8 cellular contexts compared by ENCODE assay signal in genomic region chrX:123424546-123424945, GRCh38.
DNase-seq lines count a peak whose midpoint lies in the region; ATAC-seq and TF ChIP-seq lines count a peak whose summit lies in the region.
"Had no signal": no experiment of that assay in that cellular context is flagged by ENCODE, and none has a peak within 500 bp of the region (broad histone marks: within the 10 kb centered on the region; RNA-seq: fewer than 3 reads in every experiment).

No MANE protein-coding gene starts in this region.

- H3K4me1 ChIP-seq in SK-N-SH (ENCODE audit: control insufficient read depth in 1 of 2, insufficient read depth in 2 of 2, low read depth in 1 of 2, low read length in 1 of 2): peaks cover 0 to 10% of the 10 kb centered on the region in 2 experiments; a peak in 1 of 4 replicates
- H3K4me1 ChIP-seq in stomach: no peaks in the 10 kb centered on the region

- TF ChIP-seq EP300 in SK-N-SH (IDR thresholded peaks at IDR 0.05; ENCODE audit: borderline replicate concordance in 1 of 2, low read depth in 1 of 2, low read length in 1 of 2) (0 out of 4 replicates have a peak, but pooled peaks of 1 of the 2 experiments have one; percentile 12), stomach (IDR thresholded peaks at IDR 0.05) (no peak)

- no peak for TF ChIP-seq RAD21 in SK-N-SH (IDR thresholded peaks at IDR 0.05; ENCODE audit: low read length)

- H3K9me3 ChIP-seq in SK-N-SH (no peaks in the 10 kb centered on the region), stomach (no peaks in the 10 kb centered on the region)

- TF ChIP-seq CTCF in SK-N-SH (IDR thresholded peaks at IDR 0.05): no peak
- TF ChIP-seq CTCF in omental fat pad (IDR thresholded peaks at IDR 0.05): no peak
- no peak for TF ChIP-seq CTCF in stomach (IDR thresholded peaks at IDR 0.05)

- H3K4me2 ChIP-seq in SK-N-SH: peak overlapping the region; percentile 30; the same call in 1 of the 2 replicates

- no peaks in the 10 kb centered on the region for H3K79me2 ChIP-seq in SK-N-SH (ENCODE audit: insufficient read depth)

- CTCF ChIA-PET in SK-N-SH (lab: Yijun Ruan, JAX): interaction anchor here (1.9 to 2.5 kb wide), 2 partner anchors 11 to 143 kb away, joined by 9 to 10 read pairs; no protein-coding TSS in a partner anchor

- H4K20me1 ChIP-seq in SK-N-SH (ENCODE audit: insufficient read depth): no peaks in the 10 kb centered on the region

- H2AFZ ChIP-seq in SK-N-SH (ENCODE audit: low read depth): no peak overlapping the region

- no peaks in the 10 kb centered on the region for H3K36me3 ChIP-seq in SK-N-SH (replicated peaks in 1 of 2; ENCODE audit: control insufficient read depth in 1 of 2, insufficient read depth in 2 of 2, low read length in 1 of 2)
- no peaks in the 10 kb centered on the region for H3K36me3 ChIP-seq in stomach

- POLR2A ChIA-PET in SK-N-SH (lab: Yijun Ruan, JAX): no interaction called here

- DNase-seq in SK-N-SH (no peak), skeletal muscle cell (ENCODE audit: low read depth) (peak; percentile 37), omental fat pad (ENCODE audit: low spot score) (no peak), NCI-H2107 (lab: John Stamatoyannopoulos, UW) (no peak), stomach (no peak)
- DNase-seq: activated T-cell treated with anti-CD3 and anti-CD28 coated beads, Interleukin-2, amount 50 U/mL, for 24 hours had no signal

- no peak for TF ChIP-seq POLR2A in stomach (IDR thresholded peaks at IDR 0.05)

- H3K27ac ChIP-seq in SK-N-SH (ENCODE audit: low read depth in 2 of 2, low read length in 1 of 2): peak overlapping the region in 1 of 2 experiments; percentile 22; a peak in 1 of 4 replicates
- no peak overlapping the region for H3K27ac ChIP-seq in stomach

- peaks cover 16% of the 10 kb centered on the region for H3F3A ChIP-seq in SK-N-SH (replicated peaks; ENCODE audit: insufficient read depth)

- ATAC-seq in GM19035 (IDR thresholded peaks at IDR 0.05; ENCODE audit: unreplicated experiment): peak; percentile 97
- peak; percentile 96 for ATAC-seq in HG02870 (IDR thresholded peaks at IDR 0.05; ENCODE audit: unreplicated experiment)
- no peak for ATAC-seq in omental fat pad (ENCODE audit: low FRiP score)

- H3K4me3 ChIP-seq in SK-N-SH (ENCODE audit: low read depth in 2 of 2, low read length in 1 of 2) (no peak overlapping the region), skeletal muscle cell (ENCODE audit: low read depth, low read length) (no peak overlapping the region), stomach (no peak overlapping the region)

- H3K9ac ChIP-seq in SK-N-SH: no peak overlapping the region

- H3K9me2 ChIP-seq in SK-N-SH: no peaks in the 10 kb centered on the region

- intact Hi-C loops in stomach (cut with DNase I; ENCODE audit: low total_unique reads): no loop called here

- no peaks in the 10 kb centered on the region for H3K27me3 ChIP-seq in SK-N-SH (ENCODE audit: insufficient read depth)
- H3K27me3 ChIP-seq in stomach: no peaks in the 10 kb centered on the region

TF ChIP-seq in SK-N-SH, 30 proteins besides CTCF, POLR2A, EP300 and RAD21:
- TF ChIP-seq JUND (IDR thresholded peaks at IDR 0.05): peak; percentile 56
- no peak for TF ChIP-seq RFX5 (IDR thresholded peaks at IDR 0.05; ENCODE audit: low read length)
- TF ChIP-seq FOSL2 (IDR thresholded peaks at IDR 0.05; ENCODE audit: borderline replicate concordance, low read depth): peak; percentile 40; the same call in 1 of the 2 replicates
- no peak; the same call in none of the 2 replicates for TF ChIP-seq TCF12 (IDR thresholded peaks at IDR 0.05)
- TF ChIP-seq, protein P1, sequence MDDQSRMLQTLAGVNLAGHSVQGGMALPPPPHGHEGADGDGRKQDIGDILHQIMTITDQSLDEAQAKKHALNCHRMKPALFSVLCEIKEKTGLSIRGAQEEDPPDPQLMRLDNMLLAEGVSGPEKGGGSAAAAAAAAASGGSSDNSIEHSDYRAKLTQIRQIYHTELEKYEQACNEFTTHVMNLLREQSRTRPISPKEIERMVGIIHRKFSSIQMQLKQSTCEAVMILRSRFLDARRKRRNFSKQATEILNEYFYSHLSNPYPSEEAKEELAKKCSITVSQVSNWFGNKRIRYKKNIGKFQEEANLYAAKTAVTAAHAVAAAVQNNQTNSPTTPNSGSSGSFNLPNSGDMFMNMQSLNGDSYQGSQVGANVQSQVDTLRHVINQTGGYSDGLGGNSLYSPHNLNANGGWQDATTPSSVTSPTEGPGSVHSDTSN (IDR thresholded peaks at IDR 0.05): peak; percentile 70
